ENCODE assay signal across 8 cellular contexts in the genomic region with DNA sequence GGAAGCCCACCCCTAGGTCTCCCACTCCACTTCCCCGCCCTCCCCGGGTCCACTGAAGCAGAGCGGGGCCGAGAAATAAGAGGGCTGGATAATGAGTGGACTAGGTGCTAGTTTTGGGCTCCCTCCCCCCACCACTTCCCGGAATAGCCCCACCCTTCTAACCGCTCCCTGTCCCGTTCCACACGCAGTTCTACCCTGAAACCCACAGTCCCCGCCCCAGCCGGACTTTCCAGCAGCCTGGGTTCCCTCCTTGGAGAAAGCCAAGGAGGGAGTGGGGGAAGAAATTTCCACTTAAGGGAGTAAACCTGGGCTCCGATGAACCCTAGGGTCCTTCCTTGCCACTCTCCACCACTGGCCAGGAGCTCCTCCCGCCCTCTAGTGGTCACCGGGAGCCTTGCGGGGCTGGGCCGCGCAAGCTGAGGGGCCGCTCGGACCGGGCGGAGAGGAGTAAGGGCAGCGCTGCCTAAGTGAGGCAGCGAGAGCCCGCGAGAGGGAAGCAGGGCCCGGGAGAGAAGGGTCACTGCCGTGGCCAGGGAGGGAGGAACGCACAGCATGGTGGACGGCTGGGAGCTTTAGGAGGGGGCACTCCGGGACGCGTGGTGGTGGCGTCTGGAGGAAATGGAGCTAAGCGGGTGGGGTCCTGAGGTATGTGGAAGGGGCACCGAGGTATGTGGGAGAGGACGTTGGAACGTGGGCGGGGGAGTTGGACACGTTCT. TPM values are rescaled to one million over a fixed set of nuclear protein-coding genes. Genes with fewer than 3 reads are reported as not detected.
DNase-seq lines count a peak whose midpoint lies in the region; ATAC-seq and TF ChIP-seq lines count a peak whose summit lies in the region.

No MANE protein-coding gene starts in this region.

- POLR2A ChIA-PET in OCI-LY7 (lab: Charles Lee), result interaction anchor here (0.5 to 1.5 kb wide), 4 partner anchors 8 to 22 kb away, joined by 3 to 4 read pairs (median 3); a partner anchor contains a TSS

- H3K9me2 ChIP-seq in OCI-LY7 (ENCODE audit: insufficient read depth, low read length), result no peaks in the 10 kb centered on the region

- peak overlapping the region; percentile 53 for H3K4me2 ChIP-seq in OCI-LY7 (ENCODE audit: low read length)

- H4K20me1 ChIP-seq in OCI-LY7 (ENCODE audit: insufficient read depth, low read length), result no peaks in the 10 kb centered on the region

- CTCF ChIA-PET in OCI-LY7 (lab: Charles Lee; ENCODE audit: unreplicated experiment), result interaction anchor here (0.5 to 1.3 kb wide), 6 partner anchors 8 to 413 kb away, joined by 3 to 9 read pairs (median 4); no protein-coding TSS in a partner anchor

- H3K36me3 Mint-ChIP-seq in stimulated activated effector memory CD8-positive, alpha-beta T cell treated with anti-CD3 and anti-CD28 coated beads, Interleukin-12 subunit alpha, Interleukin-12 subunit beta, amount 100 ng/mL, for 72 hours, result peaks cover 41% of the 10 kb centered on the region

- TF ChIP-seq CTCF in OCI-LY7 (conservative IDR thresholded peaks at IDR 0.05; ENCODE audit: low read length) (peak; percentile 96), epithelial cell of proximal tubule (conservative IDR thresholded peaks at IDR 0.05; ENCODE audit: low read depth, low read length) (peak; percentile 97)

- H3K36me3 ChIP-seq in OCI-LY7 (ENCODE audit: insufficient read depth, low read length) (no peaks in the 10 kb centered on the region), mucosa of stomach (ENCODE audit: control insufficient read depth, insufficient read depth, low read length) (no peaks in the 10 kb centered on the region)

- no peak overlapping the region; the same call in 1 of the 2 replicates for H2AFZ ChIP-seq in OCI-LY7 (ENCODE audit: low read length)

- H3K27me3 ChIP-seq in mucosa of stomach (ENCODE audit: control insufficient read depth, insufficient read depth, low read length), result no peaks in the 10 kb centered on the region

- peaks cover 15% of the 10 kb centered on the region for H3K4me1 ChIP-seq in OCI-LY7 (ENCODE audit: insufficient read depth, low read length, poor library complexity, severe bottlenecking)
- H3K4me1 ChIP-seq in mucosa of stomach (ENCODE audit: control insufficient read depth, insufficient read depth, low read length), result peaks cover 27% of the 10 kb centered on the region

- no peaks in the 10 kb centered on the region for H3K79me2 ChIP-seq in OCI-LY7 (ENCODE audit: insufficient read depth, low read depth, low read length)

- peak overlapping the region; percentile 99 for H3K27ac Mint-ChIP-seq in stimulated activated effector memory CD8-positive, alpha-beta T cell treated with anti-CD3 and anti-CD28 coated beads, Interleukin-12 subunit alpha, Interleukin-12 subunit beta, amount 100 ng/mL, for 72 hours

- DNase-seq in CMK (ENCODE audit: low read depth), result peak; percentile 92
- DNase-seq in HuH-7 (ENCODE audit: low spot score), result peak; percentile 99
- peak; percentile 74 for DNase-seq in OCI-LY7 (ENCODE audit: low spot score)
- DNase-seq in activated T-cell treated with anti-CD3 and anti-CD28 coated beads, Interleukin-2, amount 50 U/mL, for 1 hour, result peak; percentile 78
- DNase-seq in epithelial cell of proximal tubule (ENCODE audit: low read depth), result peak; percentile 62
- peak; percentile 90 to 95 for DNase-seq in stimulated activated effector memory CD8-positive, alpha-beta T cell treated with anti-CD3 and anti-CD28 coated beads, Interleukin-12 subunit alpha, Interleukin-12 subunit beta, amount 100 ng/mL, for 72 hours (ENCODE audit: low spot score in 2 of 2)

- H3K4me3 ChIP-seq in OCI-LY7 (ENCODE audit: low read depth, low read length, poor library complexity, severe bottlenecking), result peak overlapping the region; percentile 29
- H3K4me3 ChIP-seq in epithelial cell of proximal tubule (ENCODE audit: low read depth, low read length), result peak overlapping the region; percentile 67
- peak overlapping the region; percentile 67 for H3K4me3 ChIP-seq in mucosa of stomach (ENCODE audit: low read length)

- H3K9me3 ChIP-seq in OCI-LY7 (ENCODE audit: low read length) (no peaks in the 10 kb centered on the region), mucosa of stomach (ENCODE audit: control insufficient read depth, low read length) (no peaks in the 10 kb centered on the region)

- H3K27ac ChIP-seq in OCI-LY7 (ENCODE audit: low read depth, low read length, poor library complexity, severe bottlenecking), result no peak overlapping the region

- H3K9ac ChIP-seq in mucosa of stomach (ENCODE audit: low read length), result peak overlapping the region; percentile 90

- H3K4me3 Mint-ChIP-seq in stimulated activated effector memory CD8-positive, alpha-beta T cell treated with anti-CD3 and anti-CD28 coated beads, Interleukin-12 subunit alpha, Interleukin-12 subunit beta, amount 100 ng/mL, for 72 hours, result peak overlapping the region; percentile 90

- H3K4me1 Mint-ChIP-seq in stimulated activated effector memory CD8-positive, alpha-beta T cell treated with anti-CD3 and anti-CD28 coated beads, Interleukin-12 subunit alpha, Interleukin-12 subunit beta, amount 100 ng/mL, for 72 hours, result peaks cover 39% of the 10 kb centered on the region

- BruUV-seq in OCI-LY7 (replicated peaks; lab: Mats Ljungman, UMichigan), result no TSS peak

- peak; percentile 83 for ATAC-seq in GM19463 (IDR thresholded peaks at IDR 0.05; ENCODE audit: unreplicated experiment)
- peak; percentile 75 for ATAC-seq in stimulated activated effector memory CD8-positive, alpha-beta T cell treated with anti-CD3 and anti-CD28 coated beads, Interleukin-12 subunit alpha, Interleukin-12 subunit beta, amount 100 ng/mL, for 72 hours

- no peaks in the 10 kb centered on the region for H3K9me3 Mint-ChIP-seq in stimulated activated effector memory CD8-positive, alpha-beta T cell treated with anti-CD3 and anti-CD28 coated beads, Interleukin-12 subunit alpha, Interleukin-12 subunit beta, amount 100 ng/mL, for 72 hours

- intact Hi-C loops in OCI-LY7 (cut with micrococcal nuclease; ENCODE audit: unreplicated experiment), result loop anchor here (1.0 kb wide), 1 partner anchor 17 kb away; no protein-coding TSS in a partner anchor

RNA-seq across cellular contexts. Expression of a gene that starts 14.3 kb away (rescaled TPM):
- total RNA-seq in OCI-LY7 (2014; rRNA removed; shearing (Covaris generic)), result 6.9 and 11.1 TPM in 2 replicates
- total RNA-seq in OCI-LY7 (2022), result 28.7 and 37.1 TPM in 2 replicates
- total RNA-seq in epithelial cell of proximal tubule, result 4.9 and 13.2 TPM in 2 replicates

RNA-seq across cellular contexts. Expression of a gene that starts 15.1 kb away (rescaled TPM):
- 67.6 and 70.2 TPM in 2 replicates for total RNA-seq in OCI-LY7 (2014; rRNA removed; shearing (Covaris generic))
- 43.9 and 45.7 TPM in 2 replicates for total RNA-seq in OCI-LY7 (2022)
- 75.2 and 132 TPM in 2 replicates for total RNA-seq in epithelial cell of proximal tubule

RNA-seq across cellular contexts. Expression of a gene that starts 19.8 kb away (rescaled TPM):
- 1.3 and 3.1 TPM in 2 replicates for total RNA-seq in OCI-LY7 (2014; rRNA removed; shearing (Covaris generic))
- total RNA-seq in OCI-LY7 (2022) (3.9 and 4.5 TPM in 2 replicates), epithelial cell of proximal tubule (3.4 and 9.4 TPM in 2 replicates)

RNA-seq across cellular contexts. Expression of a gene that starts 20.3 kb away (rescaled TPM):
- 80.5 and 128 TPM in 2 replicates for total RNA-seq in OCI-LY7 (2014; rRNA removed; shearing (Covaris generic))
- total RNA-seq in OCI-LY7 (2022), result 141 and 166 TPM in 2 replicates
- 170 and 193 TPM in 2 replicates for total RNA-seq in epithelial cell of proximal tubule

RNA-seq across cellular contexts. Expression of a gene that starts 53.1 kb away (rescaled TPM):
- total RNA-seq in OCI-LY7 (2014; rRNA removed; shearing (Covaris generic)), result 32.5 and 41.8 TPM in 2 replicates
- total RNA-seq in OCI-LY7 (2022) (56.2 and 65.9 TPM in 2 replicates), epithelial cell of proximal tubule (28.6 and 77.8 TPM in 2 replicates)
